In the genomic region with DNA sequence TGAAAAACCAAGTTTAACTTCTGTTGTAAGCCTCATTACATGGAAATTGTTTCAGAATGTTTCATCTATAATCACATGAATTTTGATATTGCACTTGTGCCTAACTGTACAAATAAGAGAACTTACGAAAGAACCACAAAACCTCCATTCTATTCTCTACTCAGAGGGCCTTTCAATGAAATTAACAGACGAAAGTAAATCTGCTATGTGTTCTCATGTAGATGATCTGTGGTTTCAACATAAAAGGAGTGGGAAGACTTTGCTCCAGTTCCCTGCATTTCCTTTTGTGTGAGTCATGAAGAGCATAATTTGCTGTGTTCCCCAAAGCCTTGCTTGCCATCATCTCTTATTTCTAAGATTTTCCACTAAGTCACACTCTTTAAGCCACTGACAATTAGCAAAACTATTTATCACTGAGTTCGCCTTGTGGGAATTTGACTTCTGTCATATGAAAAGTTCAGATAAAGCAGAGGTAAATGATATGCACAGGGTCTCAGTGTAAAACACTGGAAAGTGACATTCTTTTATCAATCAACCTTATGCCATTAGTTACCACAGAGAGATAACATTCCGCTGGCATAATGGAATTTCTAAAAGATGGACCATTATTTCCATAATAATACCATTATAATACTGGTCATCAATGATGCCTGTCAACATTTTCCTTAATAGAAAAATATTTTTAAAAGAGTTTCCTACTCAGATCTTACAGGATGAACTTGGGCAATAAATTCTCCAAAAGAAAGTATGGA, we compare ENCODE assay signal across 14 cellular contexts.
DNase-seq lines count a peak whose midpoint lies in the region; ATAC-seq and TF ChIP-seq lines count a peak whose summit lies in the region.
"Had no signal": no experiment of that assay in that cellular context is flagged by ENCODE, and none has a peak within 500 bp of the region (broad histone marks: within the 10 kb centered on the region; RNA-seq: fewer than 3 reads in every experiment).

No MANE protein-coding gene starts in this region.

- H4K91ac ChIP-seq in neuronal stem cell (ENCODE audit: low read depth, low read length, poor library complexity): no peak overlapping the region

- peak overlapping the region in 3 of 5 experiments; percentile 6 to 58 (median 20) for H3K27ac Mint-ChIP-seq in brain
- H3K27ac Mint-ChIP-seq: nephron progenitor cell had no signal

- H3K4me1 ChIP-seq in neuronal stem cell (ENCODE audit: control insufficient read depth in 2 of 2, insufficient read depth in 1 of 2, low read depth in 1 of 2, low read length in 2 of 2): no peaks in the 10 kb centered on the region

- no peak overlapping the region for H3K14ac ChIP-seq in neuronal stem cell (ENCODE audit: low read length)

- no peak overlapping the region for H3K18ac ChIP-seq in neuronal stem cell (ENCODE audit: low read length)

- peaks cover 3% of the 10 kb centered on the region for H3K27me3 Mint-ChIP-seq in brain

- ATAC-seq in GM21367 (IDR thresholded peaks at IDR 0.05; ENCODE audit: unreplicated experiment): no peak
- ATAC-seq: GM12878 had no signal

- peaks cover 3% of the 10 kb centered on the region for H3K36me3 Mint-ChIP-seq in brain

- H3K79me1 ChIP-seq in neuronal stem cell (ENCODE audit: low read depth, low read length): no peaks in the 10 kb centered on the region

- H3K4me2 ChIP-seq in neuronal stem cell (ENCODE audit: insufficient read depth, low read length, poor library complexity, severe bottlenecking): no peak overlapping the region

- H2BK120ac ChIP-seq in neuronal stem cell (ENCODE audit: low read depth, low read length): no peak overlapping the region

- H3K4me3 Mint-ChIP-seq in brain: no peak overlapping the region
- H3K4me3 Mint-ChIP-seq: nephron progenitor cell had no signal

- H3K9me3 Mint-ChIP-seq in brain: peaks cover 0 to 3% (median 3%) of the 10 kb centered on the region in 5 experiments

- TF ChIP-seq CTCF in brain (conservative IDR thresholded peaks at IDR 0.05): no peak
- TF ChIP-seq CTCF in coronary artery (IDR thresholded peaks at IDR 0.05): no peak

- H4K8ac ChIP-seq in neuronal stem cell (ENCODE audit: low read depth, low read length): no peak overlapping the region

- H2BK12ac ChIP-seq in neuronal stem cell (ENCODE audit: low read length): no peak overlapping the region

- H3K9ac ChIP-seq in neuronal stem cell (ENCODE audit: low read depth, low read length, poor library complexity): no peak overlapping the region

- H3K27ac ChIP-seq in neuronal stem cell (replicated peaks; ENCODE audit: low read length) (no peak overlapping the region), coronary artery (no peak overlapping the region)

- H3K23ac ChIP-seq in neuronal stem cell (ENCODE audit: low read depth, low read length, poor library complexity): no peak overlapping the region

- WGBS in neuronal stem cell (ENCODE audit: extremely low coverage in 2 of 2, insufficient read length in 2 of 2, insufficient replicate concordance in 1 of 2), 2 donors: no CpG with 5 or more reads among the region's 4 CpGs

- no peaks in the 10 kb centered on the region for H3K36me3 ChIP-seq in neuronal stem cell (replicated peaks in 1 of 2; ENCODE audit: control insufficient read depth in 2 of 2, insufficient read depth in 2 of 2, low read length in 2 of 2)

- H2BK5ac ChIP-seq in neuronal stem cell (ENCODE audit: low read length): no peak overlapping the region

- H2AK5ac ChIP-seq in neuronal stem cell (ENCODE audit: low read depth, low read length): no peak overlapping the region

- peaks cover 45% of the 10 kb centered on the region for H3K4me1 Mint-ChIP-seq in brain
- H3K4me1 Mint-ChIP-seq: nephron progenitor cell had no signal

- H3K4ac ChIP-seq in neuronal stem cell (ENCODE audit: low read length): no peak overlapping the region

- H3K27me3 ChIP-seq in neuronal stem cell (ENCODE audit: control insufficient read depth in 3 of 3, insufficient read depth in 3 of 3, low read depth in 1 of 3, low read length in 3 of 3): no peaks in the 10 kb centered on the region

- DNase-seq in Ammon's horn (ENCODE audit: low spot score) (peak; percentile 47), kidney tubule cell (ENCODE audit: low spot score) (peak; percentile 41), neuronal stem cell (ENCODE audit: low spot score) (no peak), coronary artery (ENCODE audit: low spot score) (no peak)
- peak; percentile 85 for DNase-seq in Jurkat, Clone E6-1 (ENCODE audit: low read depth, low spot score)
- no peak for DNase-seq in activated CD8-positive, alpha-beta memory T cell treated with anti-CD3 and anti-CD28 coated beads, Interleukin-2, amount 50 U/mL, for 4 hours
- DNase-seq: activated effector memory CD4-positive, alpha-beta T cell treated with Interleukin-2 at 50 U/mL for 16 hours; effector memory CD4-positive, alpha-beta T cell; NCI-H1694; nephron progenitor cell; stimulated activated naive CD4-positive, alpha-beta T cell had no signal

- H2BK15ac ChIP-seq in neuronal stem cell (ENCODE audit: low read length): no peak overlapping the region

- H2AFZ ChIP-seq in neuronal stem cell (ENCODE audit: low read length): no peak overlapping the region

- no peak overlapping the region for H3K4me3 ChIP-seq in Jurkat, Clone E6-1 (ENCODE audit: low read length)
- H3K4me3 ChIP-seq in neuronal stem cell (ENCODE audit: low read length in 2 of 2) (no peak overlapping the region), coronary artery (no peak overlapping the region)
- H3K4me3 ChIP-seq: GM12878 had no signal

- H3K9me3 ChIP-seq in neuronal stem cell (replicated peaks in 1 of 2; ENCODE audit: control insufficient read depth in 2 of 2, insufficient read depth in 1 of 2, low read depth in 1 of 2, low read length in 2 of 2): no peaks in the 10 kb centered on the region

Comparison
In these comparisons a context has a peak if more than half of its experiments do, and no peak if none do; other contexts are left out.
1. DNase-seq: peak in Ammon's horn (single experiment), Jurkat, Clone E6-1 (single experiment) and kidney tubule cell (single experiment); none in neuronal stem cell (single experiment), coronary artery (single experiment) and activated CD8-positive, alpha-beta memory T cell treated with anti-CD3 and anti-CD28 coated beads, Interleukin-2, amount 50 U/mL, for 4 hours (single experiment).